Comparison of ENCODE assay signal across 23 cellular contexts in the genomic region with DNA sequence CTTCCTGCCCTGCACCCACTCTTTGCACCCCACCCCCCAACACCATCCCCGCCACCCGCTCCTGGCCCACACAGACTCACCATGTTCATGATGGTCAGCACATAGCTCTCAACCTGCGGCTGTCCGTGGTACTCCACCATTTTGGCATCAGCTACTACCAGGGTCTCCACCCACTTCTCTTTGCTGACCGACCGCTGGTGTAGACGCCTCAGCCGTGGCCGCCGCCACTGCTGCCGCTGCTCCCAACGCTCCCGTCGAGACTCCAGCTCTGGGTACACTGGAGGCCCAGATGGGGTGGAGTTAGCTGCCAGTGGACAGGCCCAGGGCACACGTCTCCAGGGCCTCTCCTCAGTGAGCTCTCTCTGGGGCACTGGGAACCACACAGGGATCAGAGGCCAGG. TPM values are rescaled to one million over a fixed set of nuclear protein-coding genes. Genes with fewer than 3 reads are reported as not detected.
"Had no signal": no experiment of that assay in that cellular context is flagged by ENCODE, and none has a peak within 500 bp of the region (broad histone marks: within the 10 kb centered on the region; RNA-seq: fewer than 3 reads in every experiment).

No MANE protein-coding gene starts in this region.

- H3K4me1 Mint-ChIP-seq: memory B cell; natural killer cell; stimulated activated effector memory CD8-positive, alpha-beta T cell treated with anti-CD3 and anti-CD28 coated beads, Interleukin-12 subunit alpha, Interleukin-12 subunit beta, amount 100 ng/mL, for 72 hours had no signal

- H3K36me3 ChIP-seq: esophagus squamous epithelium, neutrophil, thyroid gland, vagina had no signal

- H3K9me3 ChIP-seq: esophagus squamous epithelium, neutrophil, psoas muscle, stomach, thyroid gland, vagina had no signal

- H3K4me3 Mint-ChIP-seq: memory B cell; natural killer cell; stimulated activated effector memory CD8-positive, alpha-beta T cell treated with anti-CD3 and anti-CD28 coated beads, Interleukin-12 subunit alpha, Interleukin-12 subunit beta, amount 100 ng/mL, for 72 hours had no signal

- H3K4me1 ChIP-seq: parathyroid adenoma, psoas muscle had no signal

- ATAC-seq: left lobe of liver; natural killer cell; psoas muscle; sciatic nerve; stimulated activated effector memory CD8-positive, alpha-beta T cell treated with anti-CD3 and anti-CD28 coated beads, Interleukin-12 subunit alpha, Interleukin-12 subunit beta, amount 100 ng/mL, for 72 hours had no signal

- H3K27ac ChIP-seq: esophagus squamous epithelium, neutrophil, parathyroid adenoma, psoas muscle, stomach, thyroid gland, vagina had no signal

- DNase-seq: dermis blood vessel endothelial cell; effector memory CD4-positive, alpha-beta T cell; esophagus squamous epithelium; head of caudate nucleus; natural killer cell; psoas muscle; stimulated activated CD4-positive, alpha-beta T cell treated with anti-CD3 and anti-CD28 coated beads, Interleukin-2, amount 100 ng/mL, for 24 hours; stimulated activated CD4-positive, alpha-beta T cell treated with anti-CD3 and anti-CD28 coated beads, Interleukin-4, amount 100 ng/mL, for 24 hours; stimulated activated naive CD4-positive, alpha-beta T cell treated with Interleukin-2 at 50 U/mL for 16 hours; stomach; thyroid gland; trophoblast cell had no signal

- H3K27me3 Mint-ChIP-seq: memory B cell had no signal

- H3K27ac Mint-ChIP-seq: memory B cell, natural killer cell had no signal

- H3K4me3 ChIP-seq: coronary artery, esophagus squamous epithelium, lung, psoas muscle, smooth muscle cell, stomach, thyroid gland, vagina had no signal

- H3K9me3 Mint-ChIP-seq: memory B cell; natural killer cell; stimulated activated effector memory CD8-positive, alpha-beta T cell treated with anti-CD3 and anti-CD28 coated beads, Interleukin-12 subunit alpha, Interleukin-12 subunit beta, amount 100 ng/mL, for 72 hours had no signal

- H3K36me3 Mint-ChIP-seq: memory B cell; natural killer cell; stimulated activated effector memory CD8-positive, alpha-beta T cell treated with anti-CD3 and anti-CD28 coated beads, Interleukin-12 subunit alpha, Interleukin-12 subunit beta, amount 100 ng/mL, for 72 hours had no signal

- H3K27me3 ChIP-seq: esophagus squamous epithelium, neutrophil, stomach, thyroid gland, vagina had no signal

RNA-seq across cellular contexts. Expression of a gene that starts 14.8 kb away (rescaled TPM):
- total RNA-seq: mononuclear cell had no signal
